9 cellular contexts compared by ENCODE assay signal in the genomic region with DNA sequence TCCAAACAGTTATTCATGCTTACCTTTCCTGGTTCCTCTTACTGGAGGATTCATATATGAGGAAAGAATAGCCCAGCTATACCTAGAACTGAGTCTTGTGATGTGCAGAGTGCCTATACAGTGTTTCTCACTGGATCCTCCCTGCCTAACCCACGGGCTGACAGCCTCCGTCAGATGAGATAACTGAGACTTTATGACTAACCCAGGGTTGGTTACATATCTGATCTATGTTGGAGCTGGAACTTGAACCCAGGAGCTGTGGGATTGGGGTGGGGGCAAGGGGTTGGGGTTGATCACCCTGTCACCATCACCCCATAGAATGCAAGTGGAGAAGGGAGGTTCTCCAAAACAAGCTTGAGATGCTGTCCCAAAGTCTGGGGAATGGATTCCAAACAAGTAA.
"Had no signal": no experiment of that assay in that cellular context is flagged by ENCODE, and none has a peak within 500 bp of the region (broad histone marks: within the 10 kb centered on the region; RNA-seq: fewer than 3 reads in every experiment).

No MANE protein-coding gene starts in this region.

- H3K9ac ChIP-seq: neural progenitor cell had no signal

- H3K4me3 ChIP-seq: adrenal gland, esophagus muscularis mucosa, lung, neural progenitor cell, upper lobe of right lung had no signal

- H3K4me1 ChIP-seq: neural progenitor cell had no signal

- H3K27ac ChIP-seq: neural progenitor cell, upper lobe of right lung had no signal

- H3K27me3 ChIP-seq: adrenal gland, esophagus muscularis mucosa, neural progenitor cell, upper lobe of right lung had no signal

- H3K9me3 ChIP-seq: adrenal gland, esophagus muscularis mucosa, upper lobe of right lung had no signal

- DNase-seq: activated CD4-positive, alpha-beta T cell treated with anti-CD3 and anti-CD28 coated beads, Interleukin-2, amount 50 U/mL, for 1 hour; activated naive CD4-positive, alpha-beta T cell treated with anti-CD3 and anti-CD28 coated beads, Interleukin-2, amount 10 ng/mL, durations not matched to agents 7 days and 5 days; activated T-cell treated with anti-CD3 and anti-CD28 coated beads for 4 hours; cerebellar nuclear complex; upper lobe of right lung had no signal

- H3K36me3 ChIP-seq: adrenal gland, esophagus muscularis mucosa, neural progenitor cell, upper lobe of right lung had no signal
